In genomic region chr18:21916594-21916993, GRCh38 we compare ENCODE assay signal across 40 cellular contexts.
"Had no signal": no experiment of that assay in that cellular context is flagged by ENCODE, and none has a peak within 500 bp of the region (broad histone marks: within the 10 kb centered on the region; RNA-seq: fewer than 3 reads in every experiment).

No MANE protein-coding gene starts in this region.

- H3K4me1 ChIP-seq: adrenal gland, ascending aorta, body of pancreas, breast epithelium had no signal

- H3K27me3 ChIP-seq: adrenal gland, ascending aorta, body of pancreas, brain microvascular endothelial cell, breast epithelium, cardiac muscle cell had no signal

- H3K9me3 Mint-ChIP-seq: activated naive CD4-positive, alpha-beta T cell treated with anti-CD3 and anti-CD28 coated beads, Interleukin-2, amount 50 U/mL, for 24 hours had no signal

- H3K27ac Mint-ChIP-seq: activated naive CD4-positive, alpha-beta T cell treated with anti-CD3 and anti-CD28 coated beads for 36 hours; activated naive CD4-positive, alpha-beta T cell treated with anti-CD3 and anti-CD28 coated beads, Interleukin-2, amount 10 ng/mL, durations not matched to agents 7 days and 5 days; activated naive CD4-positive, alpha-beta T cell treated with anti-CD3 and anti-CD28 coated beads, Interleukin-2, amount 50 U/mL, for 24 hours; activated naive CD4-positive, alpha-beta T cell treated with anti-CD3 and anti-CD28 coated beads, Interleukin-2, amount 50 U/mL, for 72 hours; activated naive CD8-positive, alpha-beta T cell; activated naive CD8-positive, alpha-beta T cell treated with anti-CD3 and anti-CD28 coated beads for 36 hours; activated naive CD8-positive, alpha-beta T cell treated with anti-CD3 and anti-CD28 coated beads, Interleukin-2, amount 10 ng/mL, durations not matched to agents 7 days and 5 days; activated naive CD8-positive, alpha-beta T cell treated with anti-CD3 and anti-CD28 coated beads, Interleukin-2, amount 50 U/mL, for 24 hours; activated T-cell treated with anti-CD3 and anti-CD28 coated beads, Interleukin-2, amount 50 U/mL, for 24 hours; activated T-cell treated with anti-CD3 and anti-CD28 coated beads, Interleukin-2, amount 50 U/mL, for 72 hours; activated T-helper 17 cell treated with anti-CD3 and anti-CD28 coated beads, Interleukin-2, amount 50 U/mL, for 72 hours; activated T-helper 2 cell treated with anti-CD3 and anti-CD28 coated beads, Interferon-gamma antibody, Interleukin-2, Interleukin-4, amounts not matched to agents 10 μg/mL and 5 μg/mL and 100 μg/mL, durations not matched to agents 14 hours and 24 hours and 36 hours; brain had no signal

- DNase-seq: activated effector memory CD4-positive, alpha-beta T cell treated with anti-CD3 and anti-CD28 coated beads, Interleukin-2, amount 50 U/mL, for 16 hours; activated effector memory CD4-positive, alpha-beta T cell treated with Interleukin-2 at 50 U/mL for 16 hours; activated gamma-delta T cell; activated gamma-delta T cell treated with Interleukin-2 at 50 U/mL for 16 hours; activated naive CD4-positive, alpha-beta T cell; activated naive CD4-positive, alpha-beta T cell treated with anti-CD3 and anti-CD28 coated beads for 36 hours; activated naive CD4-positive, alpha-beta T cell treated with anti-CD3 and anti-CD28 coated beads, Interleukin-2, amount 10 ng/mL, durations not matched to agents 7 days and 5 days; activated naive CD4-positive, alpha-beta T cell treated with anti-CD3 and anti-CD28 coated beads, Interleukin-2, amount 50 U/mL, for 16 hours; activated naive CD4-positive, alpha-beta T cell treated with Interleukin-2 at 50 U/mL for 16 hours; activated naive CD8-positive, alpha-beta T cell treated with anti-CD3 and anti-CD28 coated beads for 36 hours; activated naive CD8-positive, alpha-beta T cell treated with anti-CD3 and anti-CD28 coated beads, Interleukin-2, amount 10 ng/mL, durations not matched to agents 7 days and 5 days; activated naive CD8-positive, alpha-beta T cell treated with anti-CD3 and anti-CD28 coated beads, Interleukin-2, amount 50 U/mL, for 24 hours; activated T-cell treated with anti-CD3 and anti-CD28 coated beads for 4 hours; activated T-cell treated with anti-CD3 and anti-CD28 coated beads, Interleukin-2, amount 50 U/mL, for 1 hour; activated T-cell treated with anti-CD3 and anti-CD28 coated beads, Interleukin-2, amount 50 U/mL, for 24 hours; activated T-cell treated with anti-CD3 and anti-CD28 coated beads, Interleukin-2, amount 50 U/mL, for 4 hours; activated T-cell treated with anti-CD3 and anti-CD28 coated beads, Interleukin-2, amount 50 U/mL, for 48 hours; activated T-cell treated with anti-CD3 and anti-CD28 coated beads, Interleukin-2, amount 50 U/mL, for 72 hours; adrenal gland; amniotic stem cell; amygdala; anterior cingulate cortex; aorta; body of pancreas; brain microvascular endothelial cell; caudate nucleus; central memory CD4-positive, alpha-beta T cell; cerebellar nuclear complex had no signal

- FAIRE-seq: astrocyte, bronchial epithelial cell had no signal

- H3K36me3 Mint-ChIP-seq: activated naive CD4-positive, alpha-beta T cell treated with anti-CD3 and anti-CD28 coated beads, Interleukin-2, amount 50 U/mL, for 24 hours; activated naive CD4-positive, alpha-beta T cell treated with anti-CD3 and anti-CD28 coated beads, Interleukin-2, amount 50 U/mL, for 72 hours; activated naive CD8-positive, alpha-beta T cell treated with anti-CD3 and anti-CD28 coated beads for 36 hours; activated naive CD8-positive, alpha-beta T cell treated with anti-CD3 and anti-CD28 coated beads, Interleukin-2, amount 10 ng/mL, durations not matched to agents 7 days and 5 days; brain had no signal

- H3K4me1 Mint-ChIP-seq: activated naive CD4-positive, alpha-beta T cell treated with anti-CD3 and anti-CD28 coated beads, Interleukin-2, amount 10 ng/mL, durations not matched to agents 7 days and 5 days; activated naive CD4-positive, alpha-beta T cell treated with anti-CD3 and anti-CD28 coated beads, Interleukin-2, amount 50 U/mL, for 24 hours; activated naive CD8-positive, alpha-beta T cell treated with anti-CD3 and anti-CD28 coated beads, Interleukin-2, amount 10 ng/mL, durations not matched to agents 7 days and 5 days; activated naive CD8-positive, alpha-beta T cell treated with anti-CD3 and anti-CD28 coated beads, Interleukin-2, amount 50 U/mL, for 24 hours; activated T-helper 17 cell treated with anti-CD3 and anti-CD28 coated beads, Interleukin-2, amount 50 U/mL, for 72 hours; brain; central memory CD8-positive, alpha-beta T cell had no signal

- H3K4me3 ChIP-seq: adrenal gland, ascending aorta, body of pancreas, breast epithelium, cardiac muscle cell had no signal

- H3K36me3 ChIP-seq: adrenal gland, ascending aorta, brain microvascular endothelial cell, breast epithelium, cardiac muscle cell had no signal

- H3K27me3 Mint-ChIP-seq: activated naive CD4-positive, alpha-beta T cell treated with anti-CD3 and anti-CD28 coated beads, Interleukin-2, amount 50 U/mL, for 24 hours; activated naive CD8-positive, alpha-beta T cell treated with anti-CD3 and anti-CD28 coated beads, Interleukin-2, amount 50 U/mL, for 24 hours; brain had no signal

- ATAC-seq: activated naive CD4-positive, alpha-beta T cell treated with anti-CD3 and anti-CD28 coated beads, Interleukin-2, amount 50 U/mL, for 72 hours; activated naive CD8-positive, alpha-beta T cell treated with anti-CD3 and anti-CD28 coated beads, Interleukin-2, amount 50 U/mL, for 24 hours; activated T-cell treated with anti-CD3 and anti-CD28 coated beads, Interleukin-2, amount 50 U/mL, for 4 hours; activated T-cell treated with anti-CD3 and anti-CD28 coated beads, Interleukin-2, amount 50 U/mL, for 72 hours; activated T-helper 17 cell treated with anti-CD3 and anti-CD28 coated beads, Interleukin-2, amount 50 U/mL, for 72 hours; body of pancreas had no signal

- H3K27ac ChIP-seq: adrenal gland, ascending aorta, body of pancreas, brain microvascular endothelial cell, breast epithelium, cardiac muscle cell had no signal

- H3K4me3 Mint-ChIP-seq: activated naive CD4-positive, alpha-beta T cell treated with anti-CD3 and anti-CD28 coated beads for 36 hours; activated naive CD4-positive, alpha-beta T cell treated with anti-CD3 and anti-CD28 coated beads, Interleukin-2, amount 10 ng/mL, durations not matched to agents 7 days and 5 days; activated naive CD4-positive, alpha-beta T cell treated with anti-CD3 and anti-CD28 coated beads, Interleukin-2, amount 50 U/mL, for 24 hours; activated naive CD8-positive, alpha-beta T cell; activated naive CD8-positive, alpha-beta T cell treated with anti-CD3 and anti-CD28 coated beads for 36 hours; activated naive CD8-positive, alpha-beta T cell treated with anti-CD3 and anti-CD28 coated beads, Interleukin-2, amount 10 ng/mL, durations not matched to agents 7 days and 5 days; activated naive CD8-positive, alpha-beta T cell treated with anti-CD3 and anti-CD28 coated beads, Interleukin-2, amount 50 U/mL, for 24 hours; activated T-cell treated with anti-CD3 and anti-CD28 coated beads, Interleukin-2, amount 50 U/mL, for 24 hours; activated T-cell treated with anti-CD3 and anti-CD28 coated beads, Interleukin-2, amount 50 U/mL, for 4 hours; activated T-cell treated with anti-CD3 and anti-CD28 coated beads, Interleukin-2, amount 50 U/mL, for 72 hours; activated T-helper 17 cell treated with anti-CD3 and anti-CD28 coated beads, Interleukin-2, amount 50 U/mL, for 72 hours; brain; central memory CD8-positive, alpha-beta T cell had no signal
